In the genomic region with DNA sequence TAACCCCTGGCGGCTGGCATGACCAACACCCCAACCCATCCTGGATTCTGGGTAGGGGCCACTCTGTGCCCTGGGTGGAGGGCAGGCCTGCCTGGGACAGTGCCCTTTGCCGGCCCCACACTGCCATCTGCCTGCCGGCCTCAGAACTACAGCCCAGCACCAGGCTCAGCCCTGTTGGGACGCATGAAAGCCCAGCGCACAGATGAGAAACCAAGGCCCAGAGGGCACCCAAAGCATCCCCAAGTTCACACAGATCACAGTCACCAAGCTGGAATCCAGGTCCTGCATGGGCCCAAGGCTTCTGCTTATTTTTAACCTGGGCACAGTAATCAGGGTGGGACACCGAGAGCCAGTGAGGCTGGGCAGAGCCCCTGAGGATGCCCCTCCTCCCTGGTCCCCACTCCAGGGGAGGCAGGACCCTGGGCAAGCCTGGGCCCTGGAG, we compare ENCODE assay signal across 8 cellular contexts. TPM values are rescaled to one million over a fixed set of nuclear protein-coding genes. Genes with fewer than 3 reads are reported as not detected.
DNase-seq lines count a peak whose midpoint lies in the region; TF ChIP-seq lines count a peak whose summit lies in the region.

No MANE protein-coding gene starts in this region.

- H3K4me3 Mint-ChIP-seq in MCF 10A (ENCODE audit: unreplicated experiment): no peak overlapping the region

- no peaks in the 10 kb centered on the region for H3K4me1 Mint-ChIP-seq in MCF 10A (ENCODE audit: insufficient read depth, unreplicated experiment)

- no peak overlapping the region for H3K9ac ChIP-seq in BLaER1

- H3K4me2 ChIP-seq in BLaER1: no peak overlapping the region

- peaks cover 27% of the 10 kb centered on the region for H3K36me3 ChIP-seq in BLaER1

- TF ChIP-seq CTCF in VCaP (conservative IDR thresholded peaks at IDR 0.05) (peak; percentile 91), MCF 10A (IDR thresholded peaks at IDR 0.05; ENCODE audit: unreplicated experiment) (peak; percentile 94)

- H3K27me3 Mint-ChIP-seq in MCF 10A (ENCODE audit: insufficient read depth, unreplicated experiment): peaks cover 13% of the 10 kb centered on the region

- peak; percentile 73 for DNase-seq in GM19238 (ENCODE audit: insufficient read length, low spot score)
- DNase-seq in HUDEP-2 (lab: John Stamatoyannopoulos, UW; ENCODE audit: unreplicated experiment in 76 of 76): peak in 48 of 76 experiments; percentile 3 to 76 (median 30)
- peak; percentile 63 for DNase-seq in MCF 10A (ENCODE audit: unreplicated experiment)
- peak; percentile 89 for DNase-seq in islet precursor cell
- peak; percentile 54 to 62 for DNase-seq in stimulated activated CD4-positive, alpha-beta T cell treated with anti-CD3 and anti-CD28 coated beads, Interleukin-1b, Interleukin-23, amount 100 ng/mL, for 4 hours (ENCODE audit: low read depth in 2 of 2)
- DNase-seq in NCI-H524 treated with DMSO at 0.1 percent for 48 hours (lab: John Stamatoyannopoulos, UW): no peak

- H3K9me3 Mint-ChIP-seq in MCF 10A (ENCODE audit: unreplicated experiment): no peaks in the 10 kb centered on the region

- H3K36me3 Mint-ChIP-seq in MCF 10A (ENCODE audit: insufficient read depth, unreplicated experiment): peaks cover 25% of the 10 kb centered on the region

- no peak overlapping the region for H3K27ac Mint-ChIP-seq in MCF 10A (ENCODE audit: low read depth, unreplicated experiment)

- CTCF ChIA-PET in MCF 10A (lab: Yijun Ruan, JAX): interaction anchor here (0.7 to 2.7 kb wide), 17 partner anchors 11 to 702 kb away, joined by 3 to 22 read pairs (median 4); no protein-coding TSS in a partner anchor

- BruUV-seq in MCF 10A (replicated peaks; lab: Mats Ljungman, UMichigan): no TSS peak

- peaks cover 35% of the 10 kb centered on the region for H3K9me3 ChIP-seq in BLaER1

- H4K20me1 ChIP-seq in BLaER1: no peaks in the 10 kb centered on the region

- H3K4me3 ChIP-seq in BLaER1: no peak overlapping the region

- POLR2A ChIA-PET in MCF 10A (lab: Yijun Ruan, JAX): no interaction called here

- H3K27ac ChIP-seq in BLaER1 (0 out of 2 replicates have a peak overlapping the region, but pooled peaks have one; percentile 22), VCaP (no peak overlapping the region)

- H3K27me3 ChIP-seq in BLaER1: no peaks in the 10 kb centered on the region

- intact Hi-C loops in MCF 10A (cut with micrococcal nuclease): loop anchor here (1.0 kb wide), 1 partner anchor 285 kb away; no protein-coding TSS in a partner anchor

- peaks cover 7% of the 10 kb centered on the region; the same call in 1 of the 2 replicates for H3K4me1 ChIP-seq in BLaER1

RNA-seq across cellular contexts. Expression of a gene that starts 26.2 kb away (rescaled TPM):
- not detected in 2 replicates for total RNA-seq in MCF 10A (2022)
